In the genomic region with DNA sequence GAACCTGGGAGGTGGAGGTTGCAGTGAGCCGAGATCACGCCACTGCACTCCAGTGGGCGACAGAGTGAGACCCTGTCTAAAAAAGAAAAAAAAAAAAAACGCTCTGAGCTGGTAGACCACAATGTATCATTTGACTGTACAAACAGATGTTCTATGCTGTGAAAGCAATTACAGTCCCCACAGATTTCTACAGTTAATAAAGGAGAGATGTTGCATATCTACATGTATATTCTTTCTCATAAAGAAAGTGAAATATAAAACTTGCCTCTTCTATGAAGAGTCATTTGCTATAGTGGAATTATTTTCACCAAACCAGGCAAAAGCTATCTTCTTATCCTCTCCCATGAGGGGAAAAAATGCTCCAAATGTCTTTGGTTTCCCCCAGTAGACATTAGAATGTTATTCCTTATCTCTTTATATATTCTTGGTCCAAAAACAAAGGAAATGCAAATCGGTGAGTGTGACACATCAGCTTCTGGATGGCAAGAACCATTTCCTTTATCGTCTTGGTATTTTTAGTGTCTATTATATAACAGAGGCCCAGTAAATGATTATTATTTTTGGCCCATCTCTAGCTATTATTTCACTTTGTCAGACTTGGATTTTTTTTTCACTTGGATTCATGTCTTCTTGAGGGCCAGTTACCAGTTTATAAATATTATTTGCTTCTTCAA, we compare ENCODE assay signal across 14 cellular contexts.
A peak's percentile ranks its signal among the peaks of the same experiment; 100 is the strongest.
DNase-seq lines count a peak whose midpoint lies in the region; ATAC-seq and TF ChIP-seq lines count a peak whose summit lies in the region.
"Had no signal": no experiment of that assay in that cellular context is flagged by ENCODE, and none has a peak within 500 bp of the region (broad histone marks: within the 10 kb centered on the region; RNA-seq: fewer than 3 reads in every experiment).

No MANE protein-coding gene starts in this region.

- no peak for TF ChIP-seq POLR2A in breast epithelium (IDR thresholded peaks at IDR 0.05)

- H3K36me3 Mint-ChIP-seq in chondrocyte (ENCODE audit: low read depth): peaks cover 3% of the 10 kb centered on the region

- TF ChIP-seq CTCF in GM13977 (IDR thresholded peaks at IDR 0.05; ENCODE audit: extremely low read depth, insufficient read depth, missing control alignments): no peak
- no peak for TF ChIP-seq CTCF in astrocyte of the spinal cord (IDR thresholded peaks at IDR 0.05; ENCODE audit: low read depth, low read length)
- TF ChIP-seq CTCF in chondrocyte (IDR thresholded peaks at IDR 0.05): no peak
- TF ChIP-seq CTCF in breast epithelium (IDR thresholded peaks at IDR 0.05): no peak

- peak; percentile 23 for DNase-seq in GM13977 (ENCODE audit: low spot score)
- peak; percentile 56 for DNase-seq in astrocyte of the spinal cord (ENCODE audit: low read depth, low spot score)
- no peak for DNase-seq in ACHN
- no peak for DNase-seq in chondrocyte (ENCODE audit: low spot score)
- DNase-seq in cardiac septum (ENCODE audit: low spot score): no peak
- no peak for DNase-seq in breast epithelium (ENCODE audit: low spot score in 2 of 2)
- DNase-seq: cerebellar nuclear complex, NCI-H524 treated with DMSO at 0.1 percent for 48 hours, small intestine, SW 1271 had no signal

- in situ Hi-C loops in GM13977 (cut with MboI; ENCODE audit: low pct_unique_long_range_greater_than_20kb, low sequenced_read_pairs, unreplicated experiment): no loop called here
- in situ Hi-C loops in astrocyte of the spinal cord (cut with HindIII; ENCODE audit: low sequenced_read_pairs): no loop called here
- in situ Hi-C loops in ACHN (cut with HindIII; ENCODE audit: low pct_ligation_motif_present, low pct_unique_long_range_greater_than_20kb, low sequenced_read_pairs): no loop called here

- no peaks in the 10 kb centered on the region for H3K9me3 Mint-ChIP-seq in chondrocyte (ENCODE audit: low read depth)
- H3K9me3 Mint-ChIP-seq: IgD-negative memory B cell had no signal

- H3K36me3 ChIP-seq in breast epithelium: no peaks in the 10 kb centered on the region

- H3K27ac ChIP-seq in breast epithelium: no peak overlapping the region
- H3K27ac ChIP-seq: hepatocyte had no signal

- no peak overlapping the region for H3K27ac Mint-ChIP-seq in chondrocyte (ENCODE audit: unreplicated experiment)

- H3K4me3 ChIP-seq in astrocyte of the spinal cord (ENCODE audit: low read depth, low read length) (no peak overlapping the region), breast epithelium (no peak overlapping the region)
- H3K4me3 ChIP-seq: hepatocyte had no signal

- ATAC-seq in GM21360 (IDR thresholded peaks at IDR 0.05; ENCODE audit: unreplicated experiment): peak; percentile 56
- ATAC-seq in HG03064 (IDR thresholded peaks at IDR 0.05; ENCODE audit: low read depth, unreplicated experiment): peak; percentile 43

- H3K9me3 ChIP-seq in breast epithelium: no peaks in the 10 kb centered on the region

- H3K27me3 ChIP-seq in breast epithelium: no peaks in the 10 kb centered on the region
- H3K27me3 ChIP-seq: hepatocyte had no signal

- intact Hi-C loops in cardiac septum (cut with DNase I) (no loop called here), breast epithelium (cut with DNase I; ENCODE audit: low total_unique reads) (no loop called here)

- no peak overlapping the region for H3K4me3 Mint-ChIP-seq in chondrocyte (ENCODE audit: unreplicated experiment)

- peaks cover 5% of the 10 kb centered on the region for H3K4me1 Mint-ChIP-seq in chondrocyte (ENCODE audit: low read depth)

- no peaks in the 10 kb centered on the region for H3K4me1 ChIP-seq in breast epithelium

- H3K27me3 Mint-ChIP-seq in chondrocyte (ENCODE audit: low read depth): no peaks in the 10 kb centered on the region
- H3K27me3 Mint-ChIP-seq: IgD-negative memory B cell had no signal

Comparison
In these comparisons a context has a peak if more than half of its experiments do, and no peak if none do; other contexts are left out.
1. DNase-seq: peak in GM13977 (single experiment) and astrocyte of the spinal cord (single experiment); none in ACHN (single experiment), chondrocyte (single experiment), cardiac septum (single experiment) and breast epithelium (0 of 2).